Comparison of ENCODE assay signal across 7 cellular contexts in genomic region chr5:84255318-84255717, GRCh38.
A peak's percentile ranks its signal among the peaks of the same experiment; 100 is the strongest.
DNase-seq lines count a peak whose midpoint lies in the region; ATAC-seq and TF ChIP-seq lines count a peak whose summit lies in the region.

No MANE protein-coding gene starts in this region.

- DNase-seq in Karpas-422: peak; percentile 40
- DNase-seq in astrocyte of the spinal cord (ENCODE audit: low read depth, low spot score): peak; percentile 53
- DNase-seq in retinal pigment epithelial cell (ENCODE audit: low read depth): no peak
- no peak for DNase-seq in activated CD4-positive, CD25-positive, alpha-beta regulatory T cell (lab: John Stamatoyannopoulos, UW)
- DNase-seq in activated T-helper 1 cell treated with anti-CD3 and anti-CD28 coated beads, Interleukin-12 subunit alpha, Interleukin-12 subunit beta, Interleukin-2, Interleukin-4 antibody, amounts not matched to agents 30 ng/mL and 10 ng/mL and 1 ng/mL, durations not matched to agents 14 hours and 24 hours and 36 hours (ENCODE audit: low spot score): no peak
- no peak for DNase-seq in activated naive CD8-positive, alpha-beta T cell treated with anti-CD3 and anti-CD28 coated beads for 36 hours

- H3K27me3 Mint-ChIP-seq in activated T-helper 1 cell treated with anti-CD3 and anti-CD28 coated beads, Interleukin-12 subunit alpha, Interleukin-12 subunit beta, Interleukin-2, Interleukin-4 antibody, amounts not matched to agents 30 ng/mL and 10 ng/mL and 1 ng/mL, durations not matched to agents 14 hours and 24 hours and 36 hours (ENCODE audit: insufficient read depth): no peaks in the 10 kb centered on the region
- no peaks in the 10 kb centered on the region for H3K27me3 Mint-ChIP-seq in activated naive CD8-positive, alpha-beta T cell treated with anti-CD3 and anti-CD28 coated beads for 36 hours

- no peaks in the 10 kb centered on the region for H3K27me3 ChIP-seq in Karpas-422 (ENCODE audit: low read length)

- no peaks in the 10 kb centered on the region for H3K4me1 ChIP-seq in Karpas-422 (ENCODE audit: low read length)

- H3K36me3 Mint-ChIP-seq in activated T-helper 1 cell treated with anti-CD3 and anti-CD28 coated beads, Interleukin-12 subunit alpha, Interleukin-12 subunit beta, Interleukin-2, Interleukin-4 antibody, amounts not matched to agents 30 ng/mL and 10 ng/mL and 1 ng/mL, durations not matched to agents 14 hours and 24 hours and 36 hours (ENCODE audit: low read depth): no peaks in the 10 kb centered on the region
- H3K36me3 Mint-ChIP-seq in activated naive CD8-positive, alpha-beta T cell treated with anti-CD3 and anti-CD28 coated beads for 36 hours: no peaks in the 10 kb centered on the region

- H3K4me3 ChIP-seq in Karpas-422 (ENCODE audit: low read length) (no peak overlapping the region), astrocyte of the spinal cord (ENCODE audit: low read depth, low read length) (no peak overlapping the region), retinal pigment epithelial cell (ENCODE audit: low read length) (no peak overlapping the region)

- no peaks in the 10 kb centered on the region for H3K9me3 Mint-ChIP-seq in activated T-helper 1 cell treated with anti-CD3 and anti-CD28 coated beads, Interleukin-12 subunit alpha, Interleukin-12 subunit beta, Interleukin-2, Interleukin-4 antibody, amounts not matched to agents 30 ng/mL and 10 ng/mL and 1 ng/mL, durations not matched to agents 14 hours and 24 hours and 36 hours
- H3K9me3 Mint-ChIP-seq in activated naive CD8-positive, alpha-beta T cell treated with anti-CD3 and anti-CD28 coated beads for 36 hours: peaks cover 4% of the 10 kb centered on the region

- H3K4me3 Mint-ChIP-seq in activated T-helper 1 cell treated with anti-CD3 and anti-CD28 coated beads, Interleukin-12 subunit alpha, Interleukin-12 subunit beta, Interleukin-2, Interleukin-4 antibody, amounts not matched to agents 30 ng/mL and 10 ng/mL and 1 ng/mL, durations not matched to agents 14 hours and 24 hours and 36 hours: no peak overlapping the region
- no peak overlapping the region for H3K4me3 Mint-ChIP-seq in activated naive CD8-positive, alpha-beta T cell treated with anti-CD3 and anti-CD28 coated beads for 36 hours

- intact Hi-C loops in activated T-helper 1 cell treated with anti-CD3 and anti-CD28 coated beads, Interleukin-12 subunit alpha, Interleukin-12 subunit beta, Interleukin-2, Interleukin-4 antibody, amounts not matched to agents 30 ng/mL and 10 ng/mL and 1 ng/mL, durations not matched to agents 14 hours and 24 hours and 36 hours (cut with micrococcal nuclease): no loop called here

- no peak overlapping the region for H3K9ac ChIP-seq in Karpas-422 (ENCODE audit: low read length)

- peaks cover 8% of the 10 kb centered on the region for H3K9me3 ChIP-seq in Karpas-422 (ENCODE audit: low read length)

- no peak overlapping the region for H3K4me2 ChIP-seq in Karpas-422 (ENCODE audit: low read depth, low read length, poor library complexity, severe bottlenecking)

- peak; percentile 43 for ATAC-seq in GM18502 (IDR thresholded peaks at IDR 0.05; ENCODE audit: poor library complexity, unreplicated experiment)

- no peak overlapping the region for H3K27ac Mint-ChIP-seq in activated T-helper 1 cell treated with anti-CD3 and anti-CD28 coated beads, Interleukin-12 subunit alpha, Interleukin-12 subunit beta, Interleukin-2, Interleukin-4 antibody, amounts not matched to agents 30 ng/mL and 10 ng/mL and 1 ng/mL, durations not matched to agents 14 hours and 24 hours and 36 hours
- no peak overlapping the region for H3K27ac Mint-ChIP-seq in activated naive CD8-positive, alpha-beta T cell treated with anti-CD3 and anti-CD28 coated beads for 36 hours

- in situ Hi-C loops in astrocyte of the spinal cord (cut with HindIII; ENCODE audit: low sequenced_read_pairs): no loop called here

- H2AFZ ChIP-seq in Karpas-422 (ENCODE audit: low read length): no peak overlapping the region

- no peaks in the 10 kb centered on the region for H4K20me1 ChIP-seq in Karpas-422 (ENCODE audit: insufficient read depth, low read depth, low read length)

- no peaks in the 10 kb centered on the region for H3K79me2 ChIP-seq in Karpas-422 (ENCODE audit: low read length)

- H3K4me1 Mint-ChIP-seq in activated T-helper 1 cell treated with anti-CD3 and anti-CD28 coated beads, Interleukin-12 subunit alpha, Interleukin-12 subunit beta, Interleukin-2, Interleukin-4 antibody, amounts not matched to agents 30 ng/mL and 10 ng/mL and 1 ng/mL, durations not matched to agents 14 hours and 24 hours and 36 hours (ENCODE audit: low read depth): no peaks in the 10 kb centered on the region
- no peaks in the 10 kb centered on the region for H3K4me1 Mint-ChIP-seq in activated naive CD8-positive, alpha-beta T cell treated with anti-CD3 and anti-CD28 coated beads for 36 hours

- H3K36me3 ChIP-seq in Karpas-422 (ENCODE audit: insufficient read depth, low read length): no peaks in the 10 kb centered on the region

- no peaks in the 10 kb centered on the region for H3K9me2 ChIP-seq in Karpas-422 (replicated peaks; ENCODE audit: insufficient read depth, low read length)

- H3K27ac ChIP-seq in Karpas-422 (ENCODE audit: low read length): no peak overlapping the region

- TF ChIP-seq CTCF in astrocyte of the spinal cord (IDR thresholded peaks at IDR 0.05; ENCODE audit: low read depth, low read length) (peak; percentile 36), retinal pigment epithelial cell (conservative IDR thresholded peaks at IDR 0.05; ENCODE audit: low read depth, low read length) (peak; percentile 40)

Comparison
In these comparisons a context has a peak if more than half of its experiments do, and no peak if none do; other contexts are left out.
1. DNase-seq: peak in Karpas-422 (single experiment) and astrocyte of the spinal cord (single experiment); none in retinal pigment epithelial cell (single experiment), activated CD4-positive, CD25-positive, alpha-beta regulatory T cell (0 of 4), activated T-helper 1 cell treated with anti-CD3 and anti-CD28 coated beads, Interleukin-12 subunit alpha, Interleukin-12 subunit beta, Interleukin-2, Interleukin-4 antibody, amounts not matched to agents 30 ng/mL and 10 ng/mL and 1 ng/mL, durations not matched to agents 14 hours and 24 hours and 36 hours (single experiment) and activated naive CD8-positive, alpha-beta T cell treated with anti-CD3 and anti-CD28 coated beads for 36 hours (single experiment).